12 cellular contexts compared by ENCODE assay signal in the genomic region with DNA sequence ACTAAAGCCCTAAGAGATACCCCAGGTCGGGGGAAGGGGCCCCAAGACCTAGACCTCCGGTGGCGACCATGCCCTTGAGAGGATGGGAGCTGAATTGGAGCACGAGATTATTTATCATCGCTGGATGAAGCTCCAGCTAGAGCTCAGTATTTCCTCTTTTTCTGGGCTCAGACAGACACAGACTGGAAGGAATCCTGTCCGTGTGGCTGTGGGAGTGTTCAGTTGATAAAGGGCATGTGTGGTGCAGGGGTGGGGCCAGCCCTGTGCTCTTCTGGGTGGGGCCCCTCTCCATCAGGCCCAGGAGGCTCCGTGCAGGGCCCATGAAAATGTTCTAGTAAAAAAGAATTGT. TPM values are rescaled to one million over a fixed set of nuclear protein-coding genes. Genes with fewer than 3 reads are reported as not detected.
DNase-seq lines count a peak whose midpoint lies in the region; ATAC-seq, FAIRE-seq and TF ChIP-seq lines count a peak whose summit lies in the region.
"Had no signal": no experiment of that assay in that cellular context is flagged by ENCODE, and none has a peak within 500 bp of the region (broad histone marks: within the 10 kb centered on the region; RNA-seq: fewer than 3 reads in every experiment).

No MANE protein-coding gene starts in this region.

- no peak overlapping the region for H3K4me3 ChIP-seq in right lobe of liver
- H3K4me3 ChIP-seq in vagina, result no peak overlapping the region
- no peak overlapping the region for H3K4me3 ChIP-seq in kidney (ENCODE audit: low read length in 2 of 2)

- ATAC-seq in activated T-cell treated with anti-CD3 and anti-CD28 coated beads, Interleukin-2, amount 50 U/mL, for 4 hours, result no peak
- ATAC-seq in right lobe of liver, result peak in 3 of 4 donors; percentile 2 to 21 (median 11)
- no peak for ATAC-seq in activated CD8-positive, alpha-beta memory T cell treated with anti-CD3 and anti-CD28 coated beads, Interleukin-2, amount 10 ng/mL, durations not matched to agents 7 days and 5 days

- TF ChIP-seq POLR2A in right lobe of liver (IDR thresholded peaks at IDR 0.05) (no peak), vagina (IDR thresholded peaks at IDR 0.05) (no peak)

- WGBS in right lobe of liver (ENCODE audit: insufficient coverage, low coverage, low lambda C conversion rate, missing lambda C conversion rate), result 33% methylated on average over 7 of the region's 7 CpGs

- no peaks in the 10 kb centered on the region for H3K9me3 Mint-ChIP-seq in activated T-cell treated with anti-CD3 and anti-CD28 coated beads, Interleukin-2, amount 50 U/mL, for 4 hours
- H3K9me3 Mint-ChIP-seq in activated CD8-positive, alpha-beta memory T cell treated with anti-CD3 and anti-CD28 coated beads, Interleukin-2, amount 10 ng/mL, durations not matched to agents 7 days and 5 days (ENCODE audit: low read depth), result no peaks in the 10 kb centered on the region
- H3K9me3 Mint-ChIP-seq: activated T-helper 1 cell treated with anti-CD3 and anti-CD28 coated beads, Interleukin-12 subunit alpha, Interleukin-12 subunit beta, Interleukin-2, Interleukin-4 antibody, amounts not matched to agents 30 ng/mL and 10 ng/mL and 1 ng/mL, durations not matched to agents 14 hours and 24 hours and 36 hours had no signal

- H3K36me3 ChIP-seq in right lobe of liver (no peaks in the 10 kb centered on the region), vagina (no peaks in the 10 kb centered on the region), kidney (ENCODE audit: control insufficient read depth in 1 of 2, insufficient read depth in 2 of 2, low read length in 2 of 2) (no peaks in the 10 kb centered on the region)

- H3K4me1 ChIP-seq in right lobe of liver (peaks cover 0 to 45% (median 8%) of the 10 kb centered on the region in 4 donors), vagina (peaks cover 52% of the 10 kb centered on the region), kidney (ENCODE audit: control insufficient read depth in 1 of 2, insufficient read depth in 1 of 2, low read depth in 1 of 2, low read length in 2 of 2) (peaks cover 0 to 6% of the 10 kb centered on the region in 2 donors)

- H3K27me3 ChIP-seq in right lobe of liver (peaks cover 0 to 8% of the 10 kb centered on the region in 2 donors), vagina (peaks cover 12% of the 10 kb centered on the region)

- TF ChIP-seq CTCF in right lobe of liver (IDR thresholded peaks at IDR 0.05), result no peak
- TF ChIP-seq CTCF in vagina (IDR thresholded peaks at IDR 0.05), result no peak
- no peak for TF ChIP-seq CTCF in kidney (IDR thresholded peaks at IDR 0.05; ENCODE audit: borderline replicate concordance, extremely low read depth, insufficient read depth)

- H3K4me1 Mint-ChIP-seq in activated T-cell treated with anti-CD3 and anti-CD28 coated beads, Interleukin-2, amount 50 U/mL, for 4 hours (ENCODE audit: low read depth), result peaks cover 20% of the 10 kb centered on the region
- H3K4me1 Mint-ChIP-seq in activated CD8-positive, alpha-beta memory T cell treated with anti-CD3 and anti-CD28 coated beads, Interleukin-2, amount 10 ng/mL, durations not matched to agents 7 days and 5 days, result peaks cover 9% of the 10 kb centered on the region

- H3K9me3 ChIP-seq in right lobe of liver (no peaks in the 10 kb centered on the region), vagina (no peaks in the 10 kb centered on the region), kidney (ENCODE audit: control insufficient read depth in 1 of 2, low read length in 2 of 2) (no peaks in the 10 kb centered on the region)

- DNase-seq in activated T-cell treated with anti-CD3 and anti-CD28 coated beads, Interleukin-2, amount 50 U/mL, for 4 hours, result no peak
- DNase-seq in activated T-cell treated with anti-CD3 and anti-CD28 coated beads, Interleukin-2, amount 50 U/mL, for 1 hour, result no peak
- DNase-seq in amniotic epithelial cell (ENCODE audit: low read depth) (peak; percentile 56), right lobe of liver (peak in 1 of 3 donors; percentile 27), vagina (ENCODE audit: extremely low spot score in 2 of 2) (no peak), kidney (no peak), NCI-H2171 (lab: John Stamatoyannopoulos, UW) (no peak)
- DNase-seq in activated CD8-positive, alpha-beta memory T cell treated with anti-CD3 and anti-CD28 coated beads, Interleukin-2, amount 10 ng/mL, durations not matched to agents 7 days and 5 days, result no peak
- DNase-seq: RPMI8226 had no signal

- H3K9ac ChIP-seq in kidney (ENCODE audit: low read length in 2 of 2), result no peak overlapping the region

- peaks cover 29% of the 10 kb centered on the region for H3K27me3 Mint-ChIP-seq in activated T-cell treated with anti-CD3 and anti-CD28 coated beads, Interleukin-2, amount 50 U/mL, for 4 hours (ENCODE audit: low read depth)
- peaks cover 65% of the 10 kb centered on the region for H3K27me3 Mint-ChIP-seq in activated CD8-positive, alpha-beta memory T cell treated with anti-CD3 and anti-CD28 coated beads, Interleukin-2, amount 10 ng/mL, durations not matched to agents 7 days and 5 days

- CTCF ChIA-PET in activated CD8-positive, alpha-beta memory T cell treated with anti-CD3 and anti-CD28 coated beads, Interleukin-2, amount 10 ng/mL, durations not matched to agents 7 days and 5 days (lab: Charles Lee), result interaction anchor here (0.6 to 3.6 kb wide), 9 partner anchors 9 to 125 kb away, joined by 3 to 13 read pairs (median 5); partner anchors contain the start of gene CBX8

- H3K27ac Mint-ChIP-seq in activated CD8-positive, alpha-beta memory T cell treated with anti-CD3 and anti-CD28 coated beads, Interleukin-2, amount 10 ng/mL, durations not matched to agents 7 days and 5 days, result no peak overlapping the region
- H3K27ac Mint-ChIP-seq: activated T-helper 1 cell treated with anti-CD3 and anti-CD28 coated beads, Interleukin-12 subunit alpha, Interleukin-12 subunit beta, Interleukin-2, Interleukin-4 antibody, amounts not matched to agents 30 ng/mL and 10 ng/mL and 1 ng/mL, durations not matched to agents 14 hours and 24 hours and 36 hours had no signal

- no peaks in the 10 kb centered on the region for H3K36me3 Mint-ChIP-seq in activated T-cell treated with anti-CD3 and anti-CD28 coated beads, Interleukin-2, amount 50 U/mL, for 4 hours (ENCODE audit: insufficient read depth)
- peaks cover 1% of the 10 kb centered on the region for H3K36me3 Mint-ChIP-seq in activated CD8-positive, alpha-beta memory T cell treated with anti-CD3 and anti-CD28 coated beads, Interleukin-2, amount 10 ng/mL, durations not matched to agents 7 days and 5 days
- H3K36me3 Mint-ChIP-seq: IgD-negative memory B cell had no signal

- intact Hi-C loops in right lobe of liver (cut with DNase I) (loop anchor here (10.0 kb wide), 2 partner anchors 129 to 139 kb away; no protein-coding TSS in a partner anchor), vagina (cut with DNase I) (loop anchor here (10.0 kb wide), 1 partner anchor 149 kb away; no protein-coding TSS in a partner anchor), kidney (cut with DNase I) (no loop called here)

- H3K4me3 Mint-ChIP-seq in activated T-cell treated with anti-CD3 and anti-CD28 coated beads, Interleukin-2, amount 50 U/mL, for 4 hours, result peak overlapping the region; percentile 16
- H3K4me3 Mint-ChIP-seq in activated CD8-positive, alpha-beta memory T cell treated with anti-CD3 and anti-CD28 coated beads, Interleukin-2, amount 10 ng/mL, durations not matched to agents 7 days and 5 days, result no peak overlapping the region

- FAIRE-seq in kidney (lab: Jason Lieb, UNC), result no peak
- FAIRE-seq: endothelial cell of umbilical vein had no signal

- H3K27ac ChIP-seq in right lobe of liver (peak overlapping the region; percentile 69 to 82 (median 75)), vagina (peak overlapping the region; percentile 79), kidney (ENCODE audit: low read depth in 2 of 2, low read length in 2 of 2) (peak overlapping the region in 1 of 2 donors; percentile 48)

RNA-seq across cellular contexts. Expression of gene CBX4, which starts 6.3 kb away (rescaled TPM):
- 10 to 100 TPM; 15.3 to 16.4 (median 15.3) TPM for total RNA-seq in activated T-cell treated with anti-CD3 and anti-CD28 coated beads, Interleukin-2, amount 50 U/mL, for 4 hours
- 10 to 100 TPM in 5 of 6 experiments, 1 to 10 TPM in 1; 8.9 to 21.9 (median 15.1) TPM for total RNA-seq in right lobe of liver
- total RNA-seq in vagina, result 13.0 TPM
- total RNA-seq in kidney, result 26.8 TPM
- polyA plus RNA-seq in kidney (ENCODE audit: insufficient read depth, low read depth, low replicate concordance), result 7.1 TPM
- 10 to 100 TPM; 28.3 to 36.7 TPM for total RNA-seq in activated CD8-positive, alpha-beta memory T cell treated with anti-CD3 and anti-CD28 coated beads, Interleukin-2, amount 10 ng/mL, durations not matched to agents 7 days and 5 days

RNA-seq across cellular contexts. Expression of gene CBX8, which starts 48.7 kb away (rescaled TPM):
- total RNA-seq in activated T-cell treated with anti-CD3 and anti-CD28 coated beads, Interleukin-2, amount 50 U/mL, for 4 hours, result 1 to 10 TPM; 1.7 to 4.3 (median 3.1) TPM
- 1 to 10 TPM; 1.2 to 4.7 (median 2.0) TPM for total RNA-seq in right lobe of liver
- total RNA-seq in vagina, result 0.98 TPM
- 6.2 TPM for total RNA-seq in kidney
- 3.5 TPM for polyA plus RNA-seq in kidney (ENCODE audit: insufficient read depth, low read depth, low replicate concordance)
- total RNA-seq in activated CD8-positive, alpha-beta memory T cell treated with anti-CD3 and anti-CD28 coated beads, Interleukin-2, amount 10 ng/mL, durations not matched to agents 7 days and 5 days, result 1 to 10 TPM; 6.8 to 8.6 TPM

Comparison
In these comparisons a context has a peak if more than half of its experiments do, and no peak if none do; other contexts are left out.
1. ATAC-seq: peak in right lobe of liver (3 of 4); none in activated T-cell treated with anti-CD3 and anti-CD28 coated beads, Interleukin-2, amount 50 U/mL, for 4 hours (0 of 2) and activated CD8-positive, alpha-beta memory T cell treated with anti-CD3 and anti-CD28 coated beads, Interleukin-2, amount 10 ng/mL, durations not matched to agents 7 days and 5 days (single experiment).